ENCODE assay signal across 1 cellular context in genomic region chr5:68141494-68141893, GRCh38.
TF ChIP-seq lines count a peak whose summit lies in the region.

No MANE protein-coding gene starts in this region.

TF ChIP-seq in GM23338, 12 proteins besides CTCF, POLR2A, EP300 and RAD21 (continued from another document):
- TF ChIP-seq ZNF462 (CRISPR knock-in tag; IDR thresholded peaks at IDR 0.05) (no peak), ZNF331 (CRISPR knock-in tag; IDR thresholded peaks at IDR 0.05; ENCODE audit: low read depth) (no peak), EZH2 (IDR thresholded peaks at IDR 0.05; ENCODE audit: low read depth, unreplicated experiment) (no peak)
